Comparison of ENCODE assay signal across 1 cellular context in genomic region chr22:22042009-22042408, GRCh38.
TF ChIP-seq lines count a peak whose summit lies in the region.

No MANE protein-coding gene starts in this region.

TF ChIP-seq in GM12878, 131 proteins besides CTCF, POLR2A, EP300 and RAD21 (continued from another document):
- TF ChIP-seq IKZF1 (conservative IDR thresholded peaks at IDR 0.05) (peak; percentile 69), EED (IDR thresholded peaks at IDR 0.05; ENCODE audit: low read depth) (no peak), NFIC (IDR thresholded peaks at IDR 0.05; ENCODE audit: low read depth, low read length) (no peak), ZNF384 (IDR thresholded peaks at IDR 0.05; ENCODE audit: borderline replicate concordance, low read depth, low read length) (peak; percentile 67; the same call in 1 of the 2 replicates), DPF2 (IDR thresholded peaks at IDR 0.05) (0 out of 2 replicates have a peak, but pooled peaks have one; percentile 31), MLLT1 (IDR thresholded peaks at IDR 0.05) (0 out of 2 replicates have a peak, but pooled peaks have one; percentile 33), MTA2 (IDR thresholded peaks at IDR 0.05; ENCODE audit: low read depth) (peak; percentile 62; the same call in 1 of the 2 replicates), NR2F1 (conservative IDR thresholded peaks at IDR 0.05) (peak; percentile 93), NBN (IDR thresholded peaks at IDR 0.05) (peak; percentile 66; the same call in 1 of the 2 replicates), ATF7 (IDR thresholded peaks at IDR 0.05; ENCODE audit: low read depth) (peak; percentile 31; the same call in 1 of the 2 replicates), ZNF274 (IDR thresholded peaks at IDR 0.05; ENCODE audit: insufficient read depth, insufficient read length) (no peak), NKRF (conservative IDR thresholded peaks at IDR 0.05) (no peak), RUNX3 (IDR thresholded peaks at IDR 0.05; ENCODE audit: low read length) (0 out of 2 replicates have a peak, but pooled peaks have one; percentile 15), IKZF2 (IDR thresholded peaks at IDR 0.05) (peak; percentile 74 to 78; a peak in 2 of 4 replicates), PKNOX1 (IDR thresholded peaks at IDR 0.05) (peak; percentile 27; the same call in 1 of the 2 replicates)
